Comparison of ENCODE assay signal across 8 cellular contexts in genomic region chr12:15789215-15790171, GRCh38. TPM values are rescaled to one million over a fixed set of nuclear protein-coding genes. Genes with fewer than 3 reads are reported as not detected.
DNase-seq lines count a peak whose midpoint lies in the region; ATAC-seq, FAIRE-seq and TF ChIP-seq lines count a peak whose summit lies in the region.

EPS8 (minus strand) TSS chr12:15789388; CDS start chr12:15682951, 106,437 bp downstream.

- no peaks in the 10 kb centered on the region for H3K9me3 ChIP-seq in kidney (ENCODE audit: control insufficient read depth in 1 of 2, low read length in 2 of 2)

- H3K9ac ChIP-seq in kidney (ENCODE audit: low read length in 2 of 2), result peak within 1 kb of the TSS; percentile 73 to 94

- peaks cover 0 to 4% of the 10 kb centered on the region in 2 donors for H3K4me1 ChIP-seq in kidney (ENCODE audit: control insufficient read depth in 1 of 2, insufficient read depth in 1 of 2, low read depth in 1 of 2, low read length in 2 of 2)

- no peak for FAIRE-seq in kidney (lab: Jason Lieb, UNC)

- peak; percentile 98 for DNase-seq in AG08396 (ENCODE audit: low spot score)
- peak; percentile 89 for DNase-seq in NCI-H226
- peak; percentile 79 for DNase-seq in activated CD4-positive, CD25-positive, alpha-beta regulatory T cell treated with anti-CD3 and anti-CD28 coated beads, Interleukin-2, amount 50 U/mL, for 72 hours
- peak; percentile 91 for DNase-seq in cerebellum (ENCODE audit: low spot score)
- DNase-seq in kidney, result peak; percentile 97
- peak; percentile 82 to 85 for DNase-seq in stimulated activated CD4-positive, alpha-beta T cell treated with anti-CD3 and anti-CD28 coated beads, Interleukin-15, amount 100 ng/mL, for 1 hour (ENCODE audit: low read depth in 1 of 2, low spot score in 1 of 2)

- TF ChIP-seq CTCF in kidney (IDR thresholded peaks at IDR 0.05; ENCODE audit: borderline replicate concordance, extremely low read depth, insufficient read depth), result peak; percentile 19

- intact Hi-C loops in kidney (cut with DNase I), result no loop called here

- peak; percentile 85 for ATAC-seq in GM19023 (IDR thresholded peaks at IDR 0.05; ENCODE audit: unreplicated experiment)
- ATAC-seq in HG03175 (IDR thresholded peaks at IDR 0.05; ENCODE audit: unreplicated experiment), result peak; percentile 90

- peak within 1 kb of the TSS; percentile 82 to 96 for H3K4me3 ChIP-seq in kidney (ENCODE audit: low read length in 2 of 2)

- H3K36me3 ChIP-seq in kidney (ENCODE audit: control insufficient read depth in 1 of 2, insufficient read depth in 2 of 2, low read length in 2 of 2), result no peaks in the 10 kb centered on the region

- peak within 1 kb of the TSS; percentile 85 to 88 for H3K27ac ChIP-seq in kidney (ENCODE audit: low read depth in 2 of 2, low read length in 2 of 2)

RNA-seq across cellular contexts. Expression of gene EPS8, which starts in this region (rescaled TPM):
- total RNA-seq in cerebellum (170 TPM), kidney (80.3 TPM)
- polyA plus RNA-seq in kidney (ENCODE audit: insufficient read depth, low read depth, low replicate concordance), result 33.9 TPM

Comparison
In these comparisons a context has a peak if more than half of its experiments do, and no peak if none do; other contexts are left out.
1. Peak in every context shown above with its lines: DNase-seq, ATAC-seq, H3K4me3 ChIP-seq and H3K27ac ChIP-seq.